ENCODE assay signal across 17 cellular contexts in genomic region chr6:135875446-135875845, GRCh38.
"Had no signal": no experiment of that assay in that cellular context is flagged by ENCODE, and none has a peak within 500 bp of the region (broad histone marks: within the 10 kb centered on the region; RNA-seq: fewer than 3 reads in every experiment).

No MANE protein-coding gene starts in this region.

- H3K4me3 Mint-ChIP-seq: activated CD4-positive, alpha-beta memory T cell treated with anti-CD3 and anti-CD28 coated beads for 36 hours; activated T-cell treated with anti-CD3 and anti-CD28 coated beads, Interleukin-2, amount 50 U/mL, for 4 hours; dendritic cell treated with granulocyte-macrophage colony-stimulating factor and Interleukin-4, amounts not matched to agents 40 ng/mL and 50 ng/mL, for 4 days; effector memory CD8-positive, alpha-beta T cell; stimulated activated naive B cell treated with anti-CD40 and anti-IgM and Interleukin-4, amounts not matched to agents 10 μg/mL and 1 μg/mL and 100 μg/mL, for 72 hours had no signal

- H3K27ac ChIP-seq: left lung, right atrium auricular region, SK-N-MC had no signal

- H3K27ac Mint-ChIP-seq: activated CD4-positive, alpha-beta memory T cell treated with anti-CD3 and anti-CD28 coated beads for 36 hours; dendritic cell treated with granulocyte-macrophage colony-stimulating factor and Interleukin-4, amounts not matched to agents 40 ng/mL and 50 ng/mL, for 4 days had no signal

- FAIRE-seq: keratinocyte had no signal

- H3K4me3 ChIP-seq: heart right ventricle, left lung, right atrium auricular region, SK-N-MC had no signal

- DNase-seq: activated CD4-positive, alpha-beta memory T cell treated with anti-CD3 and anti-CD28 coated beads for 36 hours; activated effector memory CD4-positive, alpha-beta T cell treated with anti-CD3 and anti-CD28 coated beads, Interleukin-2, amount 50 U/mL, for 16 hours; activated T-cell treated with anti-CD3 and anti-CD28 coated beads, Interleukin-2, amount 50 U/mL, for 4 hours; central memory CD4-positive, alpha-beta T cell; effector memory CD8-positive, alpha-beta T cell; foreskin fibroblast; heart right ventricle; mesenchymal stem cell; small intestine; stimulated activated naive B cell treated with anti-CD40 and anti-IgM and Interleukin-4, amounts not matched to agents 10 μg/mL and 1 μg/mL and 100 μg/mL, for 72 hours; trophoblast cell had no signal

- H3K27me3 Mint-ChIP-seq: activated CD4-positive, alpha-beta memory T cell treated with anti-CD3 and anti-CD28 coated beads for 36 hours; dendritic cell treated with granulocyte-macrophage colony-stimulating factor and Interleukin-4, amounts not matched to agents 40 ng/mL and 50 ng/mL, for 4 days; effector memory CD8-positive, alpha-beta T cell; stimulated activated naive B cell treated with anti-CD40 and anti-IgM and Interleukin-4, amounts not matched to agents 10 μg/mL and 1 μg/mL and 100 μg/mL, for 72 hours had no signal

- ATAC-seq: activated CD4-positive, CD25-positive, alpha-beta regulatory T cell treated with anti-CD3 and anti-CD28 coated beads, Interleukin-2, amount 50 U/mL, for 24 hours; activated T-cell treated with anti-CD3 and anti-CD28 coated beads, Interleukin-2, amount 50 U/mL, for 4 hours; effector memory CD8-positive, alpha-beta T cell; heart right ventricle; left lung; stimulated activated naive B cell treated with anti-CD40 and anti-IgM and Interleukin-4, amounts not matched to agents 10 μg/mL and 1 μg/mL and 100 μg/mL, for 72 hours had no signal

- H3K9me3 Mint-ChIP-seq: activated CD4-positive, alpha-beta memory T cell treated with anti-CD3 and anti-CD28 coated beads for 36 hours; activated T-cell treated with anti-CD3 and anti-CD28 coated beads, Interleukin-2, amount 50 U/mL, for 4 hours; dendritic cell treated with granulocyte-macrophage colony-stimulating factor and Interleukin-4, amounts not matched to agents 40 ng/mL and 50 ng/mL, for 4 days; effector memory CD8-positive, alpha-beta T cell; stimulated activated naive B cell treated with anti-CD40 and anti-IgM and Interleukin-4, amounts not matched to agents 10 μg/mL and 1 μg/mL and 100 μg/mL, for 72 hours had no signal

- H3K36me3 ChIP-seq: heart right ventricle, left lung, right atrium auricular region had no signal

- H3K27me3 ChIP-seq: heart right ventricle, left lung, right atrium auricular region had no signal

- H3K9me3 ChIP-seq: heart right ventricle, left lung, right atrium auricular region had no signal

- H3K36me3 Mint-ChIP-seq: activated CD4-positive, alpha-beta memory T cell treated with anti-CD3 and anti-CD28 coated beads for 36 hours had no signal
